In the genomic region with DNA sequence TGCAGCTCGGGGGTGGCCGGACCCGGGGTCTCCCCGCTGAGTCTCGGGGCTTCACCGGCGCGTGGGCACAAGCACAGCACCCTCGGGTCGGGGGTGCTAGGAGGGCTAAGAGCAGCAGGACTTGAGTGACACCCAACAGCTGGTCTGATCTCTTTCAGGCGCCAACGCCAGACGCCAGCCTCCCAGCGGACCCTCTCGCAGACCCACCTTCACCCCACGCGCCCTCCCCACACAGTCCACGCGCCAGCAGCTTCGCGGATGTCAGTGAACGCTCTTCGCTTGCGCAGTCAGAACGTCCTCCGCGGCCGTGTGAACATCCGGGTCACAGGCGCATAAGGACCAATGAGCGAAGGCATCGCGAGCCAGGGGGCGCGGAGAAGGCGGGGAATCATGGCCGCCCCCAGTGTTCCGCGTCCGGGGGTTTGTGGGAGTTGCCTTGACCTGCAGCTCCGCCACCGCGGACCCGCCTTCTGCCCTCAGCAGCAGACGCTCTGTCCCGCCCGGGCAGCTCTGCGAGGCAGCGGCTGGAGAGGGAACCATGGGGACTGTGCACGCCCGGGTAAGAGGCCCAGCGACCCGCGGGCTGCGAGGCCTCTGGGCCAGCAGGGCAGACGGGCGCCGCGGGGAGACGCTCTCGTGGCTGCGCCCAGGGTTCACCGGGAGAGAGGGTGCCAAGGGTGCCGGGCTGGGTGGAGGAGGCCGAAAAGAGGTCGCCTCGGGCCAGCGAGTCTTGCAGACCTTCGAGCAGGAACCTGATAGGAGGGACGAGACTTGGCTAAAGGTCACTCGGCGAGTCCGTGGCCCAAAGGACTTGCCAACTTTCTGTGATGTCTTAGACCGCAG, we compare ENCODE assay signal across 8 cellular contexts. TPM values are rescaled to one million over a fixed set of nuclear protein-coding genes. Genes with fewer than 3 reads are reported as not detected.
DNase-seq lines count a peak whose midpoint lies in the region; ATAC-seq and TF ChIP-seq lines count a peak whose summit lies in the region.

A gene (plus strand): TSS at position 403 of the 843 bp plus-strand sequence. CDS start 136 bp downstream, at position 539.

- H3K36me3 Mint-ChIP-seq in natural killer cell treated with Interleukin-12 subunit alpha and Interleukin-12 subunit beta and Interleukin-15 and Interleukin-18, amount 100 ng/mL, for 72 hours = peaks cover 10% of the 10 kb centered on the region

- DNase-seq in Karpas-422 (peak; percentile 97), fibroblast of peridontal ligament (ENCODE audit: extremely low read depth) (peak; percentile 85)
- DNase-seq in activated T-helper 9 cell treated with anti-CD3 and anti-CD28 coated beads, Interleukin-2, amount 50 U/mL, for 16 hours (ENCODE audit: low read depth) = peak; percentile 86
- peak; percentile 95 for DNase-seq in natural killer cell treated with Interleukin-12 subunit alpha and Interleukin-12 subunit beta and Interleukin-15 and Interleukin-18, amount 100 ng/mL, for 72 hours (ENCODE audit: low spot score)
- DNase-seq in stimulated activated naive CD8-positive, alpha-beta T cell treated with anti-CD3 and anti-CD28 coated beads, Interleukin-15, Interleukin-2, amounts not matched to agents 100 U/mL and 50 U/mL, for 24 hours = peak; percentile 92

- H2AFZ ChIP-seq in Karpas-422 (ENCODE audit: low read length) = peak within 1 kb of the TSS; percentile 67; the same call in 1 of the 2 replicates

- peaks cover 10% of the 10 kb centered on the region for H3K36me3 ChIP-seq in DOHH2 (ENCODE audit: control insufficient read depth, low read length)
- H3K36me3 ChIP-seq in Karpas-422 (ENCODE audit: insufficient read depth, low read length) = no peaks in the 10 kb centered on the region

- no peaks in the 10 kb centered on the region for H3K27me3 ChIP-seq in DOHH2 (ENCODE audit: control insufficient read depth, low read length)
- no peaks in the 10 kb centered on the region for H3K27me3 ChIP-seq in Karpas-422 (ENCODE audit: low read length)

- TF ChIP-seq CTCF in DOHH2 (IDR thresholded peaks at IDR 0.05; ENCODE audit: low read depth, low read length, poor library complexity, severe bottlenecking) = no peak

- peak within 1 kb of the TSS; percentile 99 for H3K9ac ChIP-seq in Karpas-422 (ENCODE audit: low read length)

- peaks cover 28 to 31% of the 10 kb centered on the region in 2 donors for H3K4me1 Mint-ChIP-seq in natural killer cell treated with Interleukin-12 subunit alpha and Interleukin-12 subunit beta and Interleukin-15 and Interleukin-18, amount 100 ng/mL, for 72 hours (ENCODE audit: low read depth in 2 of 2)

- H3K4me1 ChIP-seq in DOHH2 (ENCODE audit: control insufficient read depth, low read length) = peaks cover 28% of the 10 kb centered on the region
- peaks cover 21% of the 10 kb centered on the region for H3K4me1 ChIP-seq in Karpas-422 (ENCODE audit: low read length)

- H3K9me3 Mint-ChIP-seq in natural killer cell treated with Interleukin-12 subunit alpha and Interleukin-12 subunit beta and Interleukin-15 and Interleukin-18, amount 100 ng/mL, for 72 hours = no peaks in the 10 kb centered on the region

- peaks cover 6% of the 10 kb centered on the region for H3F3A ChIP-seq in DOHH2 (ENCODE audit: control insufficient read depth, insufficient read depth)

- H3K79me2 ChIP-seq in DOHH2 (ENCODE audit: control insufficient read depth, low read length) (peaks cover 72% of the 10 kb centered on the region), Karpas-422 (ENCODE audit: low read length) (peaks cover 63% of the 10 kb centered on the region)

- peak; percentile 85 for ATAC-seq in GM21825 (IDR thresholded peaks at IDR 0.05; ENCODE audit: unreplicated experiment)
- peak; percentile 98 to 99 for ATAC-seq in natural killer cell treated with Interleukin-12 subunit alpha and Interleukin-12 subunit beta and Interleukin-15 and Interleukin-18, amount 100 ng/mL, for 72 hours
- ATAC-seq in stimulated activated naive CD8-positive, alpha-beta T cell treated with anti-CD3 and anti-CD28 coated beads, Interleukin-15, Interleukin-2, amounts not matched to agents 100 U/mL and 50 U/mL, for 24 hours = peak; percentile 98

- H3K9me2 ChIP-seq in DOHH2 (replicated peaks; ENCODE audit: control insufficient read depth, low read length) (no peaks in the 10 kb centered on the region), Karpas-422 (replicated peaks; ENCODE audit: insufficient read depth, low read length) (no peaks in the 10 kb centered on the region)

- H3K4me3 ChIP-seq in DOHH2 (ENCODE audit: low read length) = peak within 1 kb of the TSS; percentile 96
- H3K4me3 ChIP-seq in Karpas-422 (ENCODE audit: low read length) = peak within 1 kb of the TSS; percentile 92

- TF ChIP-seq POLR2A in Raji (IDR thresholded peaks at IDR 0.05; ENCODE audit: insufficient read depth, low read depth, low read length) = peak; percentile 95

- H3K27ac ChIP-seq in DOHH2 (ENCODE audit: low read depth, low read length) (peak within 1 kb of the TSS; percentile 66), Karpas-422 (ENCODE audit: low read length) (peak within 1 kb of the TSS; percentile 71)

- peak within 1 kb of the TSS; percentile 95 for H3K4me3 Mint-ChIP-seq in natural killer cell treated with Interleukin-12 subunit alpha and Interleukin-12 subunit beta and Interleukin-15 and Interleukin-18, amount 100 ng/mL, for 72 hours

- no peaks in the 10 kb centered on the region for H3K9me3 ChIP-seq in DOHH2 (ENCODE audit: control insufficient read depth, insufficient read depth, low read length)
- no peaks in the 10 kb centered on the region for H3K9me3 ChIP-seq in Karpas-422 (ENCODE audit: low read length)

- H3K27me3 Mint-ChIP-seq in natural killer cell treated with Interleukin-12 subunit alpha and Interleukin-12 subunit beta and Interleukin-15 and Interleukin-18, amount 100 ng/mL, for 72 hours = peaks cover 0 to 7% of the 10 kb centered on the region in 2 donors

- peaks cover 4% of the 10 kb centered on the region; the same call in 1 of the 2 replicates for H4K20me1 ChIP-seq in DOHH2 (ENCODE audit: control insufficient read depth, insufficient read depth, low read depth, low read length)
- H4K20me1 ChIP-seq in Karpas-422 (ENCODE audit: insufficient read depth, low read depth, low read length) = peaks cover 3% of the 10 kb centered on the region; the same call in 1 of the 2 replicates

- peak within 1 kb of the TSS; percentile 77 to 79 for H3K27ac Mint-ChIP-seq in natural killer cell treated with Interleukin-12 subunit alpha and Interleukin-12 subunit beta and Interleukin-15 and Interleukin-18, amount 100 ng/mL, for 72 hours

- peak within 1 kb of the TSS; percentile 68 for H3K4me2 ChIP-seq in DOHH2 (ENCODE audit: low read length)
- H3K4me2 ChIP-seq in Karpas-422 (ENCODE audit: low read depth, low read length, poor library complexity, severe bottlenecking) = peak within 1 kb of the TSS; percentile 82

RNA-seq across cellular contexts. Expression of the gene that starts here (rescaled TPM):
- 37.3 and 42.9 TPM in 2 replicates for total RNA-seq in Karpas-422 (2014; rRNA removed; shearing (Covaris generic); ENCODE audit: low replicate concordance)
- total RNA-seq in natural killer cell treated with Interleukin-12 subunit alpha and Interleukin-12 subunit beta and Interleukin-15 and Interleukin-18, amount 100 ng/mL, for 72 hours = 10 to 100 TPM; 45.5 to 46.5 TPM

Comparison
In these comparisons a context has a peak if more than half of its experiments do, and no peak if none do; other contexts are left out.
1. Peak in every context shown above with its lines: DNase-seq, ATAC-seq, H3K4me3 ChIP-seq and H3K27ac ChIP-seq.